21 cellular contexts compared by ENCODE assay signal in genomic region chr15:62962101-62962995, GRCh38.
"Had no signal": no experiment of that assay in that cellular context is flagged by ENCODE, and none has a peak within 500 bp of the region (broad histone marks: within the 10 kb centered on the region; RNA-seq: fewer than 3 reads in every experiment).

No MANE protein-coding gene starts in this region.

- H3K27me3 Mint-ChIP-seq: activated CD4-positive, alpha-beta memory T cell treated with anti-CD3 and anti-CD28 coated beads, Interleukin-2, amount 10 ng/mL, durations not matched to agents 7 days and 5 days; activated CD4-positive, alpha-beta T cell treated with anti-CD3 and anti-CD28 coated beads, Interleukin-2, amount 10 ng/mL, durations not matched to agents 24 days and 14 days; memory B cell; type B pancreatic cell had no signal

- H3K4me3 ChIP-seq: body of pancreas, cardiac muscle cell, esophagus squamous epithelium, gastroesophageal sphincter, sigmoid colon, testis had no signal

- H3K27ac ChIP-seq: body of pancreas, cardiac muscle cell, esophagus squamous epithelium, gastroesophageal sphincter, sigmoid colon, testis had no signal

- H3K4me1 Mint-ChIP-seq: activated CD4-positive, alpha-beta memory T cell treated with anti-CD3 and anti-CD28 coated beads, Interleukin-2, amount 10 ng/mL, durations not matched to agents 7 days and 5 days; activated CD4-positive, alpha-beta T cell treated with anti-CD3 and anti-CD28 coated beads, Interleukin-2, amount 10 ng/mL, durations not matched to agents 24 days and 14 days; activated naive CD4-positive, alpha-beta T cell treated with anti-CD3 and anti-CD28 coated beads, Interleukin-2, amount 10 ng/mL, durations not matched to agents 7 days and 5 days; memory B cell had no signal

- DNase-seq: activated CD4-positive, alpha-beta memory T cell treated with anti-CD3 and anti-CD28 coated beads, Interleukin-2, amount 10 ng/mL, durations not matched to agents 7 days and 5 days; activated CD4-positive, alpha-beta T cell treated with anti-CD3 and anti-CD28 coated beads, Interleukin-2, amount 10 ng/mL, durations not matched to agents 24 days and 14 days; activated effector memory CD4-positive, alpha-beta T cell treated with Interleukin-2 at 50 U/mL for 16 hours; activated naive CD4-positive, alpha-beta T cell treated with anti-CD3 and anti-CD28 coated beads, Interleukin-2, amount 10 ng/mL, durations not matched to agents 7 days and 5 days; activated T-cell treated with anti-CD3 and anti-CD28 coated beads, Interleukin-2, amount 50 U/mL, for 72 hours; body of pancreas; cortex of kidney; endodermal cell; esophagus squamous epithelium; nephron progenitor cell; occipital lobe; sigmoid colon; stimulated activated CD4-positive, alpha-beta T cell treated with anti-CD3 and anti-CD28 coated beads, Interleukin-2, amount 100 ng/mL, for 48 hours; stimulated activated CD8-positive, alpha-beta memory T cell treated with anti-CD3 and anti-CD28 coated beads, Interleukin-4, amount 100 ng/mL, for 48 hours; stimulated activated naive CD4-positive, alpha-beta T cell; T-helper 2 cell; testis had no signal

- H3K9me3 Mint-ChIP-seq: activated CD4-positive, alpha-beta memory T cell treated with anti-CD3 and anti-CD28 coated beads, Interleukin-2, amount 10 ng/mL, durations not matched to agents 7 days and 5 days; activated CD4-positive, alpha-beta T cell treated with anti-CD3 and anti-CD28 coated beads, Interleukin-2, amount 10 ng/mL, durations not matched to agents 24 days and 14 days; activated naive CD4-positive, alpha-beta T cell treated with anti-CD3 and anti-CD28 coated beads, Interleukin-2, amount 10 ng/mL, durations not matched to agents 7 days and 5 days; activated T-cell treated with anti-CD3 and anti-CD28 coated beads, Interleukin-2, amount 50 U/mL, for 72 hours; endodermal cell; memory B cell; nephron progenitor cell; type B pancreatic cell had no signal

- H3K9me3 ChIP-seq: body of pancreas, esophagus squamous epithelium, gastroesophageal sphincter, sigmoid colon, testis had no signal

- H3K27ac Mint-ChIP-seq: activated CD4-positive, alpha-beta memory T cell treated with anti-CD3 and anti-CD28 coated beads, Interleukin-2, amount 10 ng/mL, durations not matched to agents 7 days and 5 days; activated CD4-positive, alpha-beta T cell treated with anti-CD3 and anti-CD28 coated beads, Interleukin-2, amount 10 ng/mL, durations not matched to agents 24 days and 14 days; activated naive CD4-positive, alpha-beta T cell treated with anti-CD3 and anti-CD28 coated beads, Interleukin-2, amount 10 ng/mL, durations not matched to agents 7 days and 5 days; activated T-cell treated with anti-CD3 and anti-CD28 coated beads, Interleukin-2, amount 50 U/mL, for 72 hours; endodermal cell; memory B cell; nephron progenitor cell; type B pancreatic cell had no signal

- H3K36me3 ChIP-seq: cardiac muscle cell, esophagus squamous epithelium, gastroesophageal sphincter, sigmoid colon had no signal

- H3K27me3 ChIP-seq: body of pancreas, cardiac muscle cell, esophagus squamous epithelium, gastroesophageal sphincter, sigmoid colon, testis had no signal

- ATAC-seq: activated T-cell treated with anti-CD3 and anti-CD28 coated beads, Interleukin-2, amount 50 U/mL, for 72 hours; body of pancreas; gastroesophageal sphincter had no signal

- H3K4me3 Mint-ChIP-seq: activated CD4-positive, alpha-beta memory T cell treated with anti-CD3 and anti-CD28 coated beads, Interleukin-2, amount 10 ng/mL, durations not matched to agents 7 days and 5 days; activated CD4-positive, alpha-beta T cell treated with anti-CD3 and anti-CD28 coated beads, Interleukin-2, amount 10 ng/mL, durations not matched to agents 24 days and 14 days; activated naive CD4-positive, alpha-beta T cell treated with anti-CD3 and anti-CD28 coated beads, Interleukin-2, amount 10 ng/mL, durations not matched to agents 7 days and 5 days; activated T-cell treated with anti-CD3 and anti-CD28 coated beads, Interleukin-2, amount 50 U/mL, for 72 hours; endodermal cell; memory B cell; nephron progenitor cell; type B pancreatic cell had no signal

- H3K36me3 Mint-ChIP-seq: activated naive CD4-positive, alpha-beta T cell treated with anti-CD3 and anti-CD28 coated beads, Interleukin-2, amount 10 ng/mL, durations not matched to agents 7 days and 5 days; memory B cell; type B pancreatic cell had no signal
